In genomic region chr2:145040433-145040832, GRCh38 we compare ENCODE assay signal across 30 cellular contexts.
"Had no signal": no experiment of that assay in that cellular context is flagged by ENCODE, and none has a peak within 500 bp of the region (broad histone marks: within the 10 kb centered on the region; RNA-seq: fewer than 3 reads in every experiment).

No MANE protein-coding gene starts in this region.

- H3K27me3 ChIP-seq: left lung, neural progenitor cell, testis, vagina had no signal

- H3K27me3 Mint-ChIP-seq: activated CD4-positive, alpha-beta T cell treated with anti-CD3 and anti-CD28 coated beads for 36 hours; dendritic cell treated with granulocyte-macrophage colony-stimulating factor and Interleukin-4, amounts not matched to agents 40 ng/mL and 50 ng/mL, for 4 days; stimulated activated naive B cell treated with anti-CD40 and anti-IgM and Interleukin-4, amounts not matched to agents 10 μg/mL and 1 μg/mL and 100 μg/mL, for 72 hours had no signal

- H3K4me3 Mint-ChIP-seq: activated CD4-positive, alpha-beta T cell treated with anti-CD3 and anti-CD28 coated beads for 36 hours; activated naive CD8-positive, alpha-beta T cell treated with anti-CD3 and anti-CD28 coated beads for 36 hours; activated T-cell treated with anti-CD3 and anti-CD28 coated beads, Interleukin-2, amount 50 U/mL, for 4 hours; dendritic cell treated with granulocyte-macrophage colony-stimulating factor and Interleukin-4, amounts not matched to agents 40 ng/mL and 50 ng/mL, for 4 days; mesothelial cell of epicardium; naive thymus-derived CD8-positive, alpha-beta T cell; neural progenitor cell; stimulated activated naive B cell treated with anti-CD40 and anti-IgM and Interleukin-4, amounts not matched to agents 10 μg/mL and 1 μg/mL and 100 μg/mL, for 72 hours; T-helper 2 cell treated with Interferon-gamma antibody and Interleukin-4, amounts not matched to agents 5 μg/mL and 100 μg/mL, for 36 hours; WTC11 had no signal

- DNase-seq: activated CD4-positive, alpha-beta T cell treated with anti-CD3 and anti-CD28 coated beads for 36 hours; activated CD4-positive, alpha-beta T cell treated with anti-CD3 and anti-CD28 coated beads, Interleukin-2, amount 50 U/mL, for 4 hours; activated CD8-positive, alpha-beta memory T cell treated with anti-CD3 and anti-CD28 coated beads, Interleukin-2, amount 50 U/mL, for 48 hours; activated naive CD4-positive, alpha-beta T cell; activated naive CD8-positive, alpha-beta T cell treated with anti-CD3 and anti-CD28 coated beads for 36 hours; activated T-cell treated with anti-CD3 and anti-CD28 coated beads, Interleukin-2, amount 50 U/mL, for 4 hours; amygdala; cerebellar nuclear complex; effector CD8-positive, alpha-beta T cell; foreskin fibroblast; kidney glomerular epithelial cell; left lung; naive thymus-derived CD8-positive, alpha-beta T cell; right cardiac atrium; stimulated activated CD8-positive, alpha-beta memory T cell treated with anti-CD3 and anti-CD28 coated beads, Interleukin-4, amount 100 ng/mL, for 48 hours; stimulated activated naive B cell treated with anti-CD40 and anti-IgM and Interleukin-4, amounts not matched to agents 10 μg/mL and 1 μg/mL and 100 μg/mL, for 72 hours; testis; trophoblast cell had no signal

- H3K4me1 Mint-ChIP-seq: activated CD4-positive, alpha-beta T cell treated with anti-CD3 and anti-CD28 coated beads for 36 hours; activated naive CD8-positive, alpha-beta T cell treated with anti-CD3 and anti-CD28 coated beads for 36 hours; naive thymus-derived CD8-positive, alpha-beta T cell; neural progenitor cell; stimulated activated naive B cell treated with anti-CD40 and anti-IgM and Interleukin-4, amounts not matched to agents 10 μg/mL and 1 μg/mL and 100 μg/mL, for 72 hours had no signal

- H3K36me3 ChIP-seq: left lung, neural progenitor cell, vagina had no signal

- ATAC-seq: activated CD4-positive, alpha-beta T cell treated with anti-CD3 and anti-CD28 coated beads for 36 hours; activated T-cell treated with anti-CD3 and anti-CD28 coated beads, Interleukin-2, amount 50 U/mL, for 4 hours; left lung; naive thymus-derived CD8-positive, alpha-beta T cell; right cardiac atrium; SK-N-SH treated with all-trans-retinoic acid at 6 μM for 48 hours; stimulated activated naive B cell treated with anti-CD40 and anti-IgM and Interleukin-4, amounts not matched to agents 10 μg/mL and 1 μg/mL and 100 μg/mL, for 72 hours; WTC11 had no signal

- H3K9me3 ChIP-seq: left lung, testis, vagina had no signal

- H3K4me2 ChIP-seq: neural progenitor cell had no signal

- FAIRE-seq: bronchial epithelial cell, TTC549 had no signal

- H3K27ac ChIP-seq: left lung, neural progenitor cell, skin epidermis, testis, vagina had no signal

- H3K4me3 ChIP-seq: left lung, lung, neural progenitor cell, skin epidermis, testis, vagina had no signal

- H3K4me1 ChIP-seq: left lung, neural progenitor cell, testis had no signal

- H3K9me3 Mint-ChIP-seq: activated naive CD8-positive, alpha-beta T cell treated with anti-CD3 and anti-CD28 coated beads for 36 hours; activated T-cell treated with anti-CD3 and anti-CD28 coated beads, Interleukin-2, amount 50 U/mL, for 4 hours; activated T-helper 2 cell treated with anti-CD3 and anti-CD28 coated beads, Interferon-gamma antibody, Interleukin-2, Interleukin-4, amounts not matched to agents 10 μg/mL and 5 μg/mL and 100 μg/mL, durations not matched to agents 14 hours and 24 hours and 36 hours; neural progenitor cell; stimulated activated naive B cell treated with anti-CD40 and anti-IgM and Interleukin-4, amounts not matched to agents 10 μg/mL and 1 μg/mL and 100 μg/mL, for 72 hours; T-helper 2 cell treated with Interferon-gamma antibody and Interleukin-4, amounts not matched to agents 5 μg/mL and 100 μg/mL, for 36 hours; WTC11 had no signal

- H3K36me3 Mint-ChIP-seq: activated naive CD8-positive, alpha-beta T cell treated with anti-CD3 and anti-CD28 coated beads for 36 hours; mesothelial cell of epicardium; naive thymus-derived CD8-positive, alpha-beta T cell; neural progenitor cell; stimulated activated naive B cell treated with anti-CD40 and anti-IgM and Interleukin-4, amounts not matched to agents 10 μg/mL and 1 μg/mL and 100 μg/mL, for 72 hours; WTC11 had no signal

- H3K9ac ChIP-seq: neural progenitor cell had no signal

- H2AFZ ChIP-seq: neural progenitor cell had no signal

- H3K27ac Mint-ChIP-seq: activated CD4-positive, alpha-beta T cell treated with anti-CD3 and anti-CD28 coated beads for 36 hours; activated naive CD8-positive, alpha-beta T cell treated with anti-CD3 and anti-CD28 coated beads for 36 hours; activated T-helper 2 cell treated with anti-CD3 and anti-CD28 coated beads, Interferon-gamma antibody, Interleukin-2, Interleukin-4, amounts not matched to agents 10 μg/mL and 5 μg/mL and 100 μg/mL, durations not matched to agents 14 hours and 24 hours and 36 hours; dendritic cell treated with granulocyte-macrophage colony-stimulating factor and Interleukin-4, amounts not matched to agents 40 ng/mL and 50 ng/mL, for 4 days; mesothelial cell of epicardium; naive thymus-derived CD8-positive, alpha-beta T cell; neural progenitor cell; stimulated activated naive B cell treated with anti-CD40 and anti-IgM and Interleukin-4, amounts not matched to agents 10 μg/mL and 1 μg/mL and 100 μg/mL, for 72 hours; T-helper 2 cell treated with Interferon-gamma antibody and Interleukin-4, amounts not matched to agents 5 μg/mL and 100 μg/mL, for 36 hours; WTC11 had no signal
